Comparison of ENCODE assay signal across 23 cellular contexts in genomic region chr2:233026211-233026813, GRCh38. TPM values are rescaled to one million over a fixed set of nuclear protein-coding genes. Genes with fewer than 3 reads are reported as not detected.
A peak's percentile ranks its signal among the peaks of the same experiment; 100 is the strongest.
DNase-seq lines count a peak whose midpoint lies in the region; ATAC-seq, FAIRE-seq and TF ChIP-seq lines count a peak whose summit lies in the region.
"Had no signal": no experiment of that assay in that cellular context is flagged by ENCODE, and none has a peak within 500 bp of the region (broad histone marks: within the 10 kb centered on the region; RNA-seq: fewer than 3 reads in every experiment).

No MANE protein-coding gene starts in this region.

- H3K4me3 ChIP-seq in AG04449 (ENCODE audit: low read depth, low read length) (no peak overlapping the region), astrocyte (ENCODE audit: insufficient read depth, low read depth, low read length) (no peak overlapping the region), A673 (ENCODE audit: low read depth, low read length, poor library complexity, severe bottlenecking) (no peak overlapping the region)
- H3K4me3 ChIP-seq: suprapubic skin had no signal

- H3K27ac Mint-ChIP-seq in HFFc6 (peak overlapping the region; percentile 63), astrocyte (ENCODE audit: unreplicated experiment) (peak overlapping the region; percentile 31)
- H3K27ac Mint-ChIP-seq: activated CD4-positive, alpha-beta T cell treated with anti-CD3 and anti-CD28 coated beads, Interleukin-2, amount 10 ng/mL, durations not matched to agents 24 days and 14 days; activated T-cell treated with anti-CD3 and anti-CD28 coated beads, Interleukin-2, amount 50 U/mL, for 72 hours; brain; endodermal cell; IgD-negative memory B cell had no signal

- no peaks in the 10 kb centered on the region for H3K9me3 ChIP-seq in astrocyte (ENCODE audit: insufficient read depth, low read depth, low read length)
- H3K9me3 ChIP-seq in A673 (ENCODE audit: low read depth, low read length, poor library complexity, severe bottlenecking): no peaks in the 10 kb centered on the region
- H3K9me3 ChIP-seq: neutrophil, suprapubic skin had no signal

- ATAC-seq in foreskin keratinocyte (peak; percentile 34), GM21576 (IDR thresholded peaks at IDR 0.05; ENCODE audit: unreplicated experiment) (no peak)
- ATAC-seq: activated T-cell treated with anti-CD3 and anti-CD28 coated beads, Interleukin-2, amount 50 U/mL, for 72 hours had no signal

- H3K9me3 Mint-ChIP-seq in HFFc6 (no peaks in the 10 kb centered on the region), astrocyte (ENCODE audit: unreplicated experiment) (no peaks in the 10 kb centered on the region)
- H3K9me3 Mint-ChIP-seq: activated CD4-positive, alpha-beta T cell treated with anti-CD3 and anti-CD28 coated beads, Interleukin-2, amount 10 ng/mL, durations not matched to agents 24 days and 14 days; activated T-cell treated with anti-CD3 and anti-CD28 coated beads, Interleukin-2, amount 50 U/mL, for 72 hours; endodermal cell; IgD-negative memory B cell had no signal

- H3K9ac ChIP-seq in astrocyte (ENCODE audit: low read length): no peak overlapping the region

- H4K20me1 ChIP-seq in astrocyte (ENCODE audit: insufficient read depth, low read length): no peaks in the 10 kb centered on the region

- H3K79me2 ChIP-seq in astrocyte (ENCODE audit: insufficient read depth, low read length): no peaks in the 10 kb centered on the region

- H3K4me2 ChIP-seq in astrocyte (ENCODE audit: low read length): peak overlapping the region; percentile 50

- POLR2A ChIA-PET in AG04449 (lab: Yijun Ruan, JAX) (no interaction called here), A673 (lab: Charles Lee; ENCODE audit: low non-redundant PET) (no interaction called here)

- H3K36me3 ChIP-seq in astrocyte (ENCODE audit: insufficient read depth, low read length) (no peaks in the 10 kb centered on the region), A673 (ENCODE audit: insufficient read depth, low read length, poor library complexity, severe bottlenecking) (no peaks in the 10 kb centered on the region)
- H3K36me3 ChIP-seq: neutrophil, suprapubic skin had no signal

- no peak for TF ChIP-seq CTCF in AG04449 (IDR thresholded peaks at IDR 0.05; ENCODE audit: insufficient read depth, low read length, missing control alignments)
- peak; percentile 21; the same call in 1 of the 2 replicates for TF ChIP-seq CTCF in HFFc6 (IDR thresholded peaks at IDR 0.05)
- no peak for TF ChIP-seq CTCF in astrocyte (IDR thresholded peaks at IDR 0.05; ENCODE audit: insufficient read depth, low read depth, low read length)
- peak; percentile 26 for TF ChIP-seq CTCF in foreskin keratinocyte (conservative IDR thresholded peaks at IDR 0.05)
- no peak for TF ChIP-seq CTCF in A673 (conservative IDR thresholded peaks at IDR 0.05; ENCODE audit: low read depth, low read length)

- H3K27me3 Mint-ChIP-seq in HFFc6 (ENCODE audit: insufficient read depth) (no peaks in the 10 kb centered on the region; the same call in none of the 2 replicates), astrocyte (ENCODE audit: low read depth, unreplicated experiment) (peaks cover 3% of the 10 kb centered on the region)
- H3K27me3 Mint-ChIP-seq: activated CD4-positive, alpha-beta T cell treated with anti-CD3 and anti-CD28 coated beads, Interleukin-2, amount 10 ng/mL, durations not matched to agents 24 days and 14 days; IgD-negative memory B cell had no signal

- H3K4me3 Mint-ChIP-seq in HFFc6: peak overlapping the region; percentile 67
- peak overlapping the region; percentile 36 for H3K4me3 Mint-ChIP-seq in astrocyte (ENCODE audit: unreplicated experiment)
- H3K4me3 Mint-ChIP-seq: activated CD4-positive, alpha-beta T cell treated with anti-CD3 and anti-CD28 coated beads, Interleukin-2, amount 10 ng/mL, durations not matched to agents 24 days and 14 days; activated T-cell treated with anti-CD3 and anti-CD28 coated beads, Interleukin-2, amount 50 U/mL, for 72 hours; brain; endodermal cell; IgD-negative memory B cell had no signal

- no peak overlapping the region for H3K27ac ChIP-seq in astrocyte (ENCODE audit: low read depth, low read length)
- no peak overlapping the region for H3K27ac ChIP-seq in foreskin keratinocyte
- H3K27ac ChIP-seq in A673 (ENCODE audit: low read depth, low read length, poor library complexity, severe bottlenecking): no peak overlapping the region
- H3K27ac ChIP-seq: neutrophil, suprapubic skin had no signal

- intact Hi-C loops in A673 (cut with micrococcal nuclease; ENCODE audit: unreplicated experiment): loop anchor here (10.0 kb wide), 1 partner anchor 422 kb away; no protein-coding TSS in a partner anchor

- no peak overlapping the region for H2AFZ ChIP-seq in astrocyte (ENCODE audit: low read depth, low read length)

- FAIRE-seq in astrocyte (lab: Jason Lieb, UNC): peak; percentile 88
- FAIRE-seq: GM12892, RCC 7860 had no signal

- H3K4me1 ChIP-seq in astrocyte (ENCODE audit: insufficient read depth, low read length) (peaks cover 12% of the 10 kb centered on the region), foreskin keratinocyte (peaks cover 10% of the 10 kb centered on the region), A673 (ENCODE audit: insufficient read depth, low read length, poor library complexity, severe bottlenecking) (no peaks in the 10 kb centered on the region)
- H3K4me1 ChIP-seq: suprapubic skin had no signal

- no TSS peak for BruUV-seq in A673 (replicated peaks; lab: Mats Ljungman, UMichigan)

- CTCF ChIA-PET in AG04449 (lab: Yijun Ruan, JAX): no interaction called here
- CTCF ChIA-PET in A673 (lab: Charles Lee): no interaction called here

- peak; percentile 24 for DNase-seq in AG04449 (ENCODE audit: low read depth, low spot score)
- DNase-seq in HFFc6: peak; percentile 77
- DNase-seq in astrocyte (ENCODE audit: low read depth): peak; percentile 86
- DNase-seq in foreskin keratinocyte: peak; percentile 69 to 86
- DNase-seq in epidermal melanocyte (ENCODE audit: insufficient read length, low spot score): no peak
- DNase-seq in A673 (ENCODE audit: low spot score): no peak
- no peak for DNase-seq in T-helper 1 cell
- DNase-seq: activated CD4-positive, alpha-beta T cell treated with anti-CD3 and anti-CD28 coated beads, Interleukin-2, amount 10 ng/mL, durations not matched to agents 24 days and 14 days; activated T-cell treated with anti-CD3 and anti-CD28 coated beads, Interleukin-2, amount 50 U/mL, for 72 hours; DMS53; endodermal cell; NCI-H146; NCI-H510A treated with DMSO at 0.1 percent for 48 hours; T-helper 2 cell had no signal

- H3K36me3 Mint-ChIP-seq in HFFc6 (ENCODE audit: low read depth): no peaks in the 10 kb centered on the region
- H3K36me3 Mint-ChIP-seq in astrocyte (ENCODE audit: low read depth, unreplicated experiment): no peaks in the 10 kb centered on the region
- H3K36me3 Mint-ChIP-seq: brain had no signal

- H3K27me3 ChIP-seq in astrocyte (ENCODE audit: insufficient read depth, low read length) (no peaks in the 10 kb centered on the region), foreskin keratinocyte (no peaks in the 10 kb centered on the region), A673 (replicated peaks; ENCODE audit: insufficient read depth, low read depth, low read length, poor library complexity) (no peaks in the 10 kb centered on the region)
- H3K27me3 ChIP-seq: neutrophil, suprapubic skin had no signal

- H3K4me1 Mint-ChIP-seq in HFFc6 (ENCODE audit: low read depth) (peaks cover 42% of the 10 kb centered on the region), astrocyte (ENCODE audit: low read depth, unreplicated experiment) (peaks cover 12% of the 10 kb centered on the region)

RNA-seq across cellular contexts. Expression of gene NEU2, which starts 6.2 kb away (rescaled TPM):
- total RNA-seq in HFFc6 (2021; fragmentation: NEBNext Ultra II Directional; extraction: Animal tissue kit (Norgen Biotek cat#: 25700)): not detected
- total RNA-seq in astrocyte (not detected in 2 replicates), foreskin keratinocyte (not detected in 2 replicates), A673 (2021) (not detected in 2 replicates)
- not detected in 2 replicates for polyA plus RNA-seq in foreskin keratinocyte
- total RNA-seq: activated CD4-positive, alpha-beta T cell treated with anti-CD3 and anti-CD28 coated beads, Interleukin-2, amount 10 ng/mL, durations not matched to agents 24 days and 14 days; activated T-cell treated with anti-CD3 and anti-CD28 coated beads, Interleukin-2, amount 50 U/mL, for 72 hours; endodermal cell; lung microvascular endothelial cell; skeletal muscle tissue had no signal
- polyA plus RNA-seq: IgD-negative memory B cell had no signal

RNA-seq across cellular contexts. Expression of gene NGEF, which starts 13.3 kb away (rescaled TPM):
- total RNA-seq in HFFc6 (2021; fragmentation: NEBNext Ultra II Directional; extraction: Animal tissue kit (Norgen Biotek cat#: 25700)): under 1 TPM in 3 of 6 experiments, not detected in 3; 0.20 to 0.36 (median 0.28) TPM
- total RNA-seq in astrocyte (0.16 and 0.22 TPM in 2 replicates), foreskin keratinocyte (0.11 TPM in 1 of 2 replicates, not detected in the other), A673 (2021) (0.57 and 0.69 TPM in 2 replicates)
- polyA plus RNA-seq in foreskin keratinocyte: 0.01 TPM in 1 of 2 replicates, not detected in the other
- total RNA-seq: lung microvascular endothelial cell had no signal
- polyA plus RNA-seq: IgD-negative memory B cell had no signal

RNA-seq across cellular contexts. Expression of gene INPP5D, which starts 33.8 kb away (rescaled TPM):
- under 1 TPM in 5 of 6 experiments, not detected in 1; 0.19 to 0.66 (median 0.43) TPM for total RNA-seq in HFFc6 (2021; fragmentation: NEBNext Ultra II Directional; extraction: Animal tissue kit (Norgen Biotek cat#: 25700))
- total RNA-seq in astrocyte (8.9 and 14.7 TPM in 2 replicates), foreskin keratinocyte (21.8 and 25.5 TPM in 2 replicates), A673 (2021) (2.3 and 3.0 TPM in 2 replicates)
- polyA plus RNA-seq in foreskin keratinocyte: 14.5 and 15.2 TPM in 2 replicates

Comparison
In these comparisons a context has a peak if more than half of its experiments do, and no peak if none do; other contexts are left out.
1. DNase-seq: peak in AG04449 (single experiment), HFFc6 (single experiment), astrocyte (single experiment) and foreskin keratinocyte (2 of 2); none in epidermal melanocyte (single experiment), A673 (single experiment) and T-helper 1 cell (0 of 5).
2. CTCF ChIP-seq: peak in HFFc6 (single experiment) and foreskin keratinocyte (single experiment); none in AG04449 (single experiment), astrocyte (single experiment) and A673 (single experiment).